In genomic region chr2:190023860-190024259, GRCh38 we compare ENCODE assay signal across 9 cellular contexts.
DNase-seq lines count a peak whose midpoint lies in the region; ATAC-seq and TF ChIP-seq lines count a peak whose summit lies in the region.
"Had no signal": no experiment of that assay in that cellular context is flagged by ENCODE, and none has a peak within 500 bp of the region (broad histone marks: within the 10 kb centered on the region; RNA-seq: fewer than 3 reads in every experiment).

No MANE protein-coding gene starts in this region.

- H2AFZ ChIP-seq in KMS-11 (ENCODE audit: low read depth), result no peak overlapping the region

- H3K27me3 ChIP-seq in KMS-11 (ENCODE audit: insufficient read depth, low read depth) (no peaks in the 10 kb centered on the region), RWPE2 (ENCODE audit: insufficient read depth, poor library complexity, severe bottlenecking) (no peaks in the 10 kb centered on the region)

- H3K4me3 ChIP-seq in KMS-11 (IDR thresholded peaks at IDR 0.05; ENCODE audit: insufficient read depth, low read depth, low read length) (no peak overlapping the region), RWPE2 (ENCODE audit: severe bottlenecking) (no peak overlapping the region), retinal pigment epithelial cell (ENCODE audit: low read length) (no peak overlapping the region)
- H3K4me3 ChIP-seq: lung had no signal

- H3K4me1 ChIP-seq in KMS-11 (ENCODE audit: low read depth, poor library complexity, severe bottlenecking), result no peaks in the 10 kb centered on the region
- no peaks in the 10 kb centered on the region for H3K4me1 ChIP-seq in RWPE2 (ENCODE audit: insufficient read depth, poor library complexity, severe bottlenecking)

- H4K20me1 ChIP-seq in KMS-11 (ENCODE audit: insufficient read depth), result no peaks in the 10 kb centered on the region

- H3K4me2 ChIP-seq in KMS-11, result no peak overlapping the region

- no peak overlapping the region for H3K9ac ChIP-seq in KMS-11

- TF ChIP-seq CTCF in AG09319 (IDR thresholded peaks at IDR 0.05; ENCODE audit: low read depth, low read length), result peak; percentile 52
- TF ChIP-seq CTCF in GM12873 (IDR thresholded peaks at IDR 0.05; ENCODE audit: insufficient read depth, low read depth, low read length, missing control alignments), result peak; percentile 40
- peak; percentile 69 for TF ChIP-seq CTCF in KMS-11 (conservative IDR thresholded peaks at IDR 0.05; ENCODE audit: low read depth, low read length)
- peak; percentile 68 for TF ChIP-seq CTCF in RWPE2 (IDR thresholded peaks at IDR 0.05; ENCODE audit: poor library complexity, severe bottlenecking)
- peak; percentile 63 for TF ChIP-seq CTCF in retinal pigment epithelial cell (conservative IDR thresholded peaks at IDR 0.05; ENCODE audit: low read depth, low read length)

- ATAC-seq in RWPE2 (ENCODE audit: low read depth) (peak; percentile 62; the same call in 2 of the 3 replicates), HG02610 (IDR thresholded peaks at IDR 0.05; ENCODE audit: unreplicated experiment) (no peak)

- no peaks in the 10 kb centered on the region for H3K36me3 ChIP-seq in KMS-11 (ENCODE audit: insufficient read depth)
- H3K36me3 ChIP-seq in RWPE2 (ENCODE audit: low read depth), result no peaks in the 10 kb centered on the region

- H3K27ac ChIP-seq in KMS-11 (no peak overlapping the region), RWPE2 (ENCODE audit: poor library complexity, severe bottlenecking) (no peak overlapping the region)

- H3K9me3 ChIP-seq in RWPE2 (ENCODE audit: severe bottlenecking), result no peaks in the 10 kb centered on the region

- no peaks in the 10 kb centered on the region for H3K79me2 ChIP-seq in KMS-11 (ENCODE audit: insufficient read depth, low read depth)

- no peak for DNase-seq in AG09319 (ENCODE audit: extremely low read depth, low read depth)
- no peak for DNase-seq in RWPE2 (ENCODE audit: low spot score)
- DNase-seq in fibroblast of peridontal ligament (ENCODE audit: extremely low read depth), result peak; percentile 60
- DNase-seq in retinal pigment epithelial cell (ENCODE audit: low read depth), result peak; percentile 6
- no peak for DNase-seq in ecto neural progenitor cell (ENCODE audit: low spot score)

Comparison
In these comparisons a context has a peak if more than half of its experiments do, and no peak if none do; other contexts are left out.
1. DNase-seq: peak in fibroblast of peridontal ligament (single experiment) and retinal pigment epithelial cell (single experiment); none in AG09319 (single experiment), RWPE2 (single experiment) and ecto neural progenitor cell (single experiment).
2. Peak in every context shown above with its lines, with median percentiles within 50 percentile points of each other: CTCF ChIP-seq.